Comparison of ENCODE assay signal across 8 cellular contexts in genomic region chr2:64143154-64144056, GRCh38. TPM values are rescaled to one million over a fixed set of nuclear protein-coding genes. Genes with fewer than 3 reads are reported as not detected.
DNase-seq lines count a peak whose midpoint lies in the region; ATAC-seq, FAIRE-seq and TF ChIP-seq lines count a peak whose summit lies in the region.

No MANE protein-coding gene starts in this region.

- peak overlapping the region; percentile 86 to 94 for H3K9ac ChIP-seq in kidney (ENCODE audit: low read length in 2 of 2)

- TF ChIP-seq CTCF in kidney (IDR thresholded peaks at IDR 0.05; ENCODE audit: borderline replicate concordance, extremely low read depth, insufficient read depth): no peak

- intact Hi-C loops in kidney (cut with DNase I): no loop called here

- no peaks in the 10 kb centered on the region for H3K36me3 ChIP-seq in kidney (ENCODE audit: control insufficient read depth in 1 of 2, insufficient read depth in 2 of 2, low read length in 2 of 2)

- FAIRE-seq in kidney (lab: Jason Lieb, UNC): no peak

- peak; percentile 11 for ATAC-seq in GM21576 (IDR thresholded peaks at IDR 0.05; ENCODE audit: unreplicated experiment)

- peak; percentile 50 for DNase-seq in EL
- DNase-seq in SW480 (ENCODE audit: low spot score): peak; percentile 52
- peak in 25 of 61 donors; percentile 13 to 76 (median 57) for DNase-seq in caudate nucleus (lab: John Stamatoyannopoulos, UW)
- no peak for DNase-seq in kidney
- DNase-seq in stimulated activated CD4-positive, alpha-beta T cell treated with anti-CD3 and anti-CD28 coated beads, Interleukin-1b, Interleukin-23, amount 100 ng/mL, for 48 hours: peak; percentile 28
- no peak for DNase-seq in NCI-H187 treated with DMSO at 0.1 percent for 48 hours (lab: John Stamatoyannopoulos, UW)

- TF ChIP-seq RAD21 in Ishikawa (IDR thresholded peaks at IDR 0.05; ENCODE audit: low read depth): no peak

- no peaks in the 10 kb centered on the region for H3K4me1 ChIP-seq in kidney (ENCODE audit: control insufficient read depth in 1 of 2, insufficient read depth in 1 of 2, low read depth in 1 of 2, low read length in 2 of 2)

- H3K9me3 ChIP-seq in kidney (ENCODE audit: control insufficient read depth in 1 of 2, low read length in 2 of 2): no peaks in the 10 kb centered on the region

- peak overlapping the region; percentile 83 for H3K4me3 ChIP-seq in kidney (ENCODE audit: low read length in 2 of 2)

- TF ChIP-seq EP300 in Ishikawa (IDR thresholded peaks at IDR 0.05; ENCODE audit: borderline replicate concordance): no peak

- peak overlapping the region; percentile 97 for H3K27ac ChIP-seq in caudate nucleus (ENCODE audit: low read depth, low read length)
- H3K27ac ChIP-seq in kidney (ENCODE audit: low read depth in 2 of 2, low read length in 2 of 2): peak overlapping the region; percentile 95 to 97

TF ChIP-seq in Ishikawa, 13 proteins besides CTCF, POLR2A, EP300 and RAD21:
- TF ChIP-seq TCF12 (IDR thresholded peaks at IDR 0.05; ENCODE audit: low read depth) (0 out of 2 replicates have a peak, but pooled peaks have one; percentile 6), FOXM1 (IDR thresholded peaks at IDR 0.05; ENCODE audit: borderline replicate concordance, low read depth) (no peak)
TF ChIP-seq in Ishikawa: peak in this region for 1.

RNA-seq across cellular contexts. Expression of gene PELI1, which starts 0.8 kb away (rescaled TPM):
- 36.9 TPM for total RNA-seq in kidney
- 4.6 TPM for polyA plus RNA-seq in kidney (ENCODE audit: insufficient read depth, low read depth, low replicate concordance)

Comparison
In these comparisons a context has a peak if more than half of its experiments do, and no peak if none do; other contexts are left out.
1. DNase-seq: peak in EL (single experiment), SW480 (single experiment) and stimulated activated CD4-positive, alpha-beta T cell treated with anti-CD3 and anti-CD28 coated beads, Interleukin-1b, Interleukin-23, amount 100 ng/mL, for 48 hours (single experiment); none in kidney (single experiment) and NCI-H187 treated with DMSO at 0.1 percent for 48 hours (single experiment).